10 cellular contexts compared by ENCODE assay signal in the genomic region with DNA sequence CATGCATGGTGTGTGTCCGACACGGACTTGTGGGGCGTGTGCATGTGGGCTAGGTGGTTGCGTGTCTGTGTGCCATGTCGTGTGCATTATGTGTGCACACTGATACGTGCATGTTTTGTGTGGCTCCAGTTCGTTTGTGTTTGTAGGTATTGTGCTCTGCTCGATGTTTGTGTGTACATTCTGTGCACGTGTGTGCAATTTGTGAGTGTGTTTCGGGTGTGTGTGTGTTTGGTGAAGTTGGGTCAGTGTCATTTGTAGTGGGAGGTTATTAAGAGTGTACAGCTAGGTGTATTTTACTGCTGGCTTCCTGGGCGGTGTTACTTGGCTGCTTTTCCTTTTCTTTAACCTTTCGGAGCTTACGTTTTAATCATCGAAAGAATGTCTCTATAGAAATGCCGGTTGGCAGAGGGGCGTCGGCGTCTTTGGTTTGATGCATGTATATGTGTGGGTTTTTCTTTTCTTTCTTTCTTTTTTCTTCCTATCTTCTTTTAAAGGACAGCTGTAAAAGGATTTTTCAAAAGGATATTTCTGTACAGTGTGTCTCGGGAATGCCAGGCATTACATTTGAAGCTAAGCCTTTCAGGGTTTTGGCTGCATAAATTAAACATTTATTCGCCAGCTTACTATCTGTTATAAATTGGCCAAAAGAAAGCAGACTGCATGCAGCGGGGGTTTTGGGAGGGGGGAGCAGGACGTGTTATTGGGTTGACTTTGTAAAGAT. TPM values are rescaled to one million over a fixed set of nuclear protein-coding genes. Genes with fewer than 3 reads are reported as not detected.
DNase-seq lines count a peak whose midpoint lies in the region; ATAC-seq and TF ChIP-seq lines count a peak whose summit lies in the region.
"Had no signal": no experiment of that assay in that cellular context is flagged by ENCODE, and none has a peak within 500 bp of the region (broad histone marks: within the 10 kb centered on the region; RNA-seq: fewer than 3 reads in every experiment).

No MANE protein-coding gene starts in this region.

- H3K4me2 ChIP-seq in fibroblast of lung (ENCODE audit: extremely low read depth, insufficient read depth, low read length) (peak overlapping the region; percentile 87), neuronal stem cell (ENCODE audit: insufficient read depth, low read length, poor library complexity, severe bottlenecking) (peak overlapping the region; percentile 69)

- H3K79me2 ChIP-seq in fibroblast of lung (ENCODE audit: control insufficient read depth, insufficient read depth, low read length) = no peaks in the 10 kb centered on the region

- H2BK120ac ChIP-seq in neuronal stem cell (ENCODE audit: low read depth, low read length) = peak overlapping the region; percentile 6

- no CpG with 5 or more reads among the region's 22 CpGs for WGBS in neuronal stem cell (ENCODE audit: extremely low coverage in 2 of 2, insufficient read length in 2 of 2, insufficient replicate concordance in 1 of 2), 2 donors

- H3K4me3 Mint-ChIP-seq in Caco-2 (ENCODE audit: unreplicated experiment) = no peak overlapping the region
- H3K4me3 Mint-ChIP-seq in activated T-helper 17 cell treated with anti-CD3 and anti-CD28 coated beads, Interleukin-2, amount 50 U/mL, for 72 hours = no peak overlapping the region
- H3K4me3 Mint-ChIP-seq in activated CD8-positive, alpha-beta memory T cell treated with anti-CD3 and anti-CD28 coated beads, Interleukin-2, amount 10 ng/mL, durations not matched to agents 7 days and 5 days = no peak overlapping the region

- H3K27me3 ChIP-seq in Caco-2 (replicated peaks; ENCODE audit: control insufficient read depth, insufficient read depth, low read length) (no peaks in the 10 kb centered on the region), fibroblast of lung (ENCODE audit: control insufficient read depth, insufficient read depth, low read length) (peaks cover 21% of the 10 kb centered on the region), neuronal stem cell (ENCODE audit: control insufficient read depth in 3 of 3, insufficient read depth in 3 of 3, low read depth in 1 of 3, low read length in 3 of 3) (no peaks in the 10 kb centered on the region)

- no peak for ATAC-seq in activated T-helper 17 cell treated with anti-CD3 and anti-CD28 coated beads, Interleukin-2, amount 50 U/mL, for 72 hours (replicated peaks)
- ATAC-seq in activated CD8-positive, alpha-beta memory T cell treated with anti-CD3 and anti-CD28 coated beads, Interleukin-2, amount 10 ng/mL, durations not matched to agents 7 days and 5 days = no peak
- no peak for ATAC-seq in HG02798 (IDR thresholded peaks at IDR 0.05; ENCODE audit: poor library complexity, unreplicated experiment)

- peak overlapping the region; percentile 54 for H3K4ac ChIP-seq in neuronal stem cell (ENCODE audit: low read length)

- peak overlapping the region; percentile 67 for H2BK12ac ChIP-seq in neuronal stem cell (ENCODE audit: low read length)

- intact Hi-C loops in Caco-2 (cut with micrococcal nuclease; ENCODE audit: unreplicated experiment) = no loop called here

- CTCF ChIA-PET in Caco-2 (lab: Charles Lee) = no interaction called here
- CTCF ChIA-PET in activated CD8-positive, alpha-beta memory T cell treated with anti-CD3 and anti-CD28 coated beads, Interleukin-2, amount 10 ng/mL, durations not matched to agents 7 days and 5 days (lab: Charles Lee) = no interaction called here

- DNase-seq in Caco-2 = no peak
- DNase-seq in NCI-H2227 treated with DMSO at 0.1 percent for 48 hours (lab: John Stamatoyannopoulos, UW) = peak; percentile 54
- DNase-seq in fibroblast of lung (ENCODE audit: low read depth in 2 of 2) = peak; percentile 23 to 43
- peak; percentile 27 for DNase-seq in neuronal stem cell (ENCODE audit: low spot score)
- DNase-seq in activated CD8-positive, alpha-beta memory T cell treated with anti-CD3 and anti-CD28 coated beads, Interleukin-2, amount 10 ng/mL, durations not matched to agents 7 days and 5 days = no peak
- DNase-seq in hepatic stellate cell (ENCODE audit: low spot score) = no peak
- DNase-seq: stimulated activated CD4-positive, alpha-beta T cell treated with anti-CD3 and anti-CD28 coated beads, Interleukin-4, amount 100 ng/mL, for 4 hours had no signal

- H3K36me3 ChIP-seq in Caco-2 (ENCODE audit: control insufficient read depth, insufficient read depth, low read length) = no peaks in the 10 kb centered on the region
- H3K36me3 ChIP-seq in fibroblast of lung (ENCODE audit: control insufficient read depth, insufficient read depth, low read length) = no peaks in the 10 kb centered on the region
- no peaks in the 10 kb centered on the region for H3K36me3 ChIP-seq in neuronal stem cell (replicated peaks in 1 of 2; ENCODE audit: control insufficient read depth in 2 of 2, insufficient read depth in 2 of 2, low read length in 2 of 2)

- no peak overlapping the region for H4K8ac ChIP-seq in neuronal stem cell (ENCODE audit: low read depth, low read length)

- TF ChIP-seq CTCF in Caco-2 (IDR thresholded peaks at IDR 0.05; ENCODE audit: insufficient read depth in 1 of 2, low read depth in 1 of 2, low read length in 1 of 2, severe bottlenecking in 1 of 2, unreplicated experiment in 1 of 2) (no peak), fibroblast of lung (conservative IDR thresholded peaks at IDR 0.05 in 1 of 2, IDR thresholded peaks at IDR 0.05 in 1 of 2; ENCODE audit: low read depth in 1 of 2, low read length in 2 of 2) (no peak)

- H2AFZ ChIP-seq in fibroblast of lung (ENCODE audit: low read length) (peak overlapping the region; percentile 51), neuronal stem cell (ENCODE audit: low read length) (peak overlapping the region; percentile 88)

- no peaks in the 10 kb centered on the region for H3K36me3 Mint-ChIP-seq in Caco-2 (ENCODE audit: insufficient read depth, unreplicated experiment)
- H3K36me3 Mint-ChIP-seq in activated T-helper 17 cell treated with anti-CD3 and anti-CD28 coated beads, Interleukin-2, amount 50 U/mL, for 72 hours (ENCODE audit: low read depth) = no peaks in the 10 kb centered on the region
- peaks cover 3% of the 10 kb centered on the region for H3K36me3 Mint-ChIP-seq in activated CD8-positive, alpha-beta memory T cell treated with anti-CD3 and anti-CD28 coated beads, Interleukin-2, amount 10 ng/mL, durations not matched to agents 7 days and 5 days

- peak overlapping the region; percentile 27; the same call in 1 of the 2 replicates for H3K4me3 ChIP-seq in Caco-2 (ENCODE audit: low read depth, low read length)
- peak overlapping the region; percentile 30 to 91 (median 44) for H3K4me3 ChIP-seq in fibroblast of lung (replicated peaks in 1 of 4; ENCODE audit: control extremely low read depth in 1 of 4, insufficient read depth in 1 of 4, low read depth in 3 of 4, low read length in 4 of 4)
- H3K4me3 ChIP-seq in neuronal stem cell (ENCODE audit: low read length in 2 of 2) = peak overlapping the region; percentile 84 to 86

- H2AK5ac ChIP-seq in neuronal stem cell (ENCODE audit: low read depth, low read length) = no peak overlapping the region

- peak overlapping the region; percentile 5 for H3K14ac ChIP-seq in neuronal stem cell (ENCODE audit: low read length)

- peaks cover 9% of the 10 kb centered on the region for H3K27me3 Mint-ChIP-seq in Caco-2 (ENCODE audit: insufficient read depth, unreplicated experiment)
- peaks cover 4% of the 10 kb centered on the region for H3K27me3 Mint-ChIP-seq in activated T-helper 17 cell treated with anti-CD3 and anti-CD28 coated beads, Interleukin-2, amount 50 U/mL, for 72 hours
- peaks cover 14% of the 10 kb centered on the region for H3K27me3 Mint-ChIP-seq in activated CD8-positive, alpha-beta memory T cell treated with anti-CD3 and anti-CD28 coated beads, Interleukin-2, amount 10 ng/mL, durations not matched to agents 7 days and 5 days

- H3K9ac ChIP-seq in fibroblast of lung (ENCODE audit: insufficient read depth, low read length) (no peak overlapping the region), neuronal stem cell (ENCODE audit: low read depth, low read length, poor library complexity) (peak overlapping the region; percentile 71)

- H2BK5ac ChIP-seq in neuronal stem cell (ENCODE audit: low read length) = no peak overlapping the region

- no peak overlapping the region for H3K27ac Mint-ChIP-seq in Caco-2 (ENCODE audit: unreplicated experiment)
- H3K27ac Mint-ChIP-seq in activated T-helper 17 cell treated with anti-CD3 and anti-CD28 coated beads, Interleukin-2, amount 50 U/mL, for 72 hours = no peak overlapping the region
- no peak overlapping the region for H3K27ac Mint-ChIP-seq in activated CD8-positive, alpha-beta memory T cell treated with anti-CD3 and anti-CD28 coated beads, Interleukin-2, amount 10 ng/mL, durations not matched to agents 7 days and 5 days

- peak overlapping the region; percentile 87 for H4K91ac ChIP-seq in neuronal stem cell (ENCODE audit: low read depth, low read length, poor library complexity)

- H2BK15ac ChIP-seq in neuronal stem cell (ENCODE audit: low read length) = no peak overlapping the region

- no TSS peak for BruUV-seq in Caco-2 (replicated peaks; lab: Mats Ljungman, UMichigan)

- H3K79me1 ChIP-seq in neuronal stem cell (ENCODE audit: low read depth, low read length) = peaks cover 4% of the 10 kb centered on the region

- H3K9me3 Mint-ChIP-seq in Caco-2 (ENCODE audit: unreplicated experiment) = no peaks in the 10 kb centered on the region
- peaks cover 4% of the 10 kb centered on the region for H3K9me3 Mint-ChIP-seq in activated T-helper 17 cell treated with anti-CD3 and anti-CD28 coated beads, Interleukin-2, amount 50 U/mL, for 72 hours
- H3K9me3 Mint-ChIP-seq in activated CD8-positive, alpha-beta memory T cell treated with anti-CD3 and anti-CD28 coated beads, Interleukin-2, amount 10 ng/mL, durations not matched to agents 7 days and 5 days (ENCODE audit: low read depth) = no peaks in the 10 kb centered on the region

- no peaks in the 10 kb centered on the region for H3K4me1 Mint-ChIP-seq in Caco-2 (ENCODE audit: low read depth, unreplicated experiment)
- peaks cover 4% of the 10 kb centered on the region for H3K4me1 Mint-ChIP-seq in activated T-helper 17 cell treated with anti-CD3 and anti-CD28 coated beads, Interleukin-2, amount 50 U/mL, for 72 hours
- peaks cover 5% of the 10 kb centered on the region for H3K4me1 Mint-ChIP-seq in activated CD8-positive, alpha-beta memory T cell treated with anti-CD3 and anti-CD28 coated beads, Interleukin-2, amount 10 ng/mL, durations not matched to agents 7 days and 5 days

- no peak overlapping the region for H3K27ac ChIP-seq in fibroblast of lung (ENCODE audit: insufficient read depth, low read length)
- peak overlapping the region; percentile 8 for H3K27ac ChIP-seq in neuronal stem cell (replicated peaks; ENCODE audit: low read length)

- POLR2A ChIA-PET in Caco-2 (lab: Charles Lee) = no interaction called here

- no peaks in the 10 kb centered on the region for H4K20me1 ChIP-seq in fibroblast of lung (ENCODE audit: control insufficient read depth, extremely low read depth, insufficient read depth, low read length)

- peak overlapping the region; percentile 84 for H3K18ac ChIP-seq in neuronal stem cell (ENCODE audit: low read length)

- no peaks in the 10 kb centered on the region for H3K4me1 ChIP-seq in Caco-2
- H3K4me1 ChIP-seq in fibroblast of lung (ENCODE audit: control insufficient read depth, extremely low read depth, insufficient read depth, low read length) = peaks cover 2% of the 10 kb centered on the region
- H3K4me1 ChIP-seq in neuronal stem cell (ENCODE audit: control insufficient read depth in 2 of 2, insufficient read depth in 1 of 2, low read depth in 1 of 2, low read length in 2 of 2) = peaks cover 9 to 28% of the 10 kb centered on the region in 2 donors

- no peak overlapping the region for H3K23ac ChIP-seq in neuronal stem cell (ENCODE audit: low read depth, low read length, poor library complexity)

- H3K9me3 ChIP-seq in Caco-2 = no peaks in the 10 kb centered on the region
- no peaks in the 10 kb centered on the region for H3K9me3 ChIP-seq in fibroblast of lung (ENCODE audit: control insufficient read depth, insufficient read depth, low read depth, low read length)
- H3K9me3 ChIP-seq in neuronal stem cell (replicated peaks in 1 of 2; ENCODE audit: control insufficient read depth in 2 of 2, insufficient read depth in 1 of 2, low read depth in 1 of 2, low read length in 2 of 2) = no peaks in the 10 kb centered on the region

RNA-seq across cellular contexts. Expression of a gene that starts 1.3 kb away (rescaled TPM):
- total RNA-seq in Caco-2 (2022) = 1.2 and 1.6 TPM in 2 replicates
- total RNA-seq in fibroblast of lung = 0.51 and 0.66 TPM in 2 replicates
- 0.06 and 0.16 TPM in 2 replicates for polyA plus RNA-seq in fibroblast of lung
- 0.02 and 0.09 TPM in 2 replicates for polyA plus RNA-seq in fibroblast of lung (2012)
- 0.07 TPM in 1 of 2 replicates, not detected in the other for polyA minus RNA-seq in fibroblast of lung (ENCODE audit: low replicate concordance)
- polyA plus RNA-seq in neuronal stem cell (2013, experiment 1 of 2) = 2.1 TPM
- polyA plus RNA-seq in neuronal stem cell (2013, experiment 2 of 2) = 2.2 TPM
- not detected for total RNA-seq in activated T-helper 17 cell treated with anti-CD3 and anti-CD28 coated beads, Interleukin-2, amount 50 U/mL, for 72 hours
- not detected for total RNA-seq in activated CD8-positive, alpha-beta memory T cell treated with anti-CD3 and anti-CD28 coated beads, Interleukin-2, amount 10 ng/mL, durations not matched to agents 7 days and 5 days
- total RNA-seq: T-helper 1 cell treated with Interleukin-12 subunit alpha and Interleukin-12 subunit beta and Interleukin-4 antibody, amounts not matched to agents 30 ng/mL and 1 ng/mL, for 36 hours had no signal

Comparison
In these comparisons a context has a peak if more than half of its experiments do, and no peak if none do; other contexts are left out.
1. DNase-seq: peak in NCI-H2227 treated with DMSO at 0.1 percent for 48 hours (single experiment), fibroblast of lung (2 of 2) and neuronal stem cell (single experiment); none in Caco-2 (0 of 2), activated CD8-positive, alpha-beta memory T cell treated with anti-CD3 and anti-CD28 coated beads, Interleukin-2, amount 10 ng/mL, durations not matched to agents 7 days and 5 days (single experiment) and hepatic stellate cell (single experiment).
2. H3K4me3 ChIP-seq: peak in every context shown above with its lines; median percentile 85 in neuronal stem cell; 44 in fibroblast of lung; 27 in Caco-2.